8 cellular contexts compared by ENCODE assay signal in genomic region chr6:27518881-27519795, GRCh38. TPM values are rescaled to one million over a fixed set of nuclear protein-coding genes. Genes with fewer than 3 reads are reported as not detected.
A peak's percentile ranks its signal among the peaks of the same experiment; 100 is the strongest.
DNase-seq lines count a peak whose midpoint lies in the region; ATAC-seq and TF ChIP-seq lines count a peak whose summit lies in the region.

No MANE protein-coding gene starts in this region.

- peak overlapping the region; percentile 81 for H3K4me3 ChIP-seq in Caco-2 (ENCODE audit: low read depth, low read length)
- peak overlapping the region; percentile 54 to 71 (median 60) for H3K4me3 ChIP-seq in Peyer's patch

- H3K9me3 ChIP-seq in Caco-2 (no peaks in the 10 kb centered on the region), Peyer's patch (no peaks in the 10 kb centered on the region)

- intact Hi-C loops in Caco-2 (cut with micrococcal nuclease; ENCODE audit: unreplicated experiment): loop anchor here (1.0 to 2.0 kb wide), 7 partner anchors 49 to 331 kb away; no protein-coding TSS in a partner anchor

- H3K4me1 ChIP-seq in Caco-2: no peaks in the 10 kb centered on the region
- peaks cover 0 to 5% (median 0%) of the 10 kb centered on the region in 4 donors for H3K4me1 ChIP-seq in Peyer's patch

- peak; percentile 65 for ATAC-seq in GM21381 (IDR thresholded peaks at IDR 0.05; ENCODE audit: unreplicated experiment)

- TF ChIP-seq POLR2A in Peyer's patch (IDR thresholded peaks at IDR 0.05): no peak

- H3K27ac Mint-ChIP-seq in Caco-2 (ENCODE audit: unreplicated experiment) (peak overlapping the region; percentile 94), nephron progenitor cell (peak overlapping the region; percentile 86)

- no peaks in the 10 kb centered on the region for H3K36me3 ChIP-seq in Caco-2 (ENCODE audit: control insufficient read depth, insufficient read depth, low read length)
- H3K36me3 ChIP-seq in Peyer's patch: no peaks in the 10 kb centered on the region

- H3K9me3 Mint-ChIP-seq in Caco-2 (ENCODE audit: unreplicated experiment) (no peaks in the 10 kb centered on the region), nephron progenitor cell (no peaks in the 10 kb centered on the region)

- no TSS peak for BruUV-seq in Caco-2 (replicated peaks; lab: Mats Ljungman, UMichigan)

- H3K27me3 ChIP-seq in Caco-2 (replicated peaks; ENCODE audit: control insufficient read depth, insufficient read depth, low read length) (no peaks in the 10 kb centered on the region), Peyer's patch (no peaks in the 10 kb centered on the region)

- H3K36me3 Mint-ChIP-seq in Caco-2 (ENCODE audit: insufficient read depth, unreplicated experiment) (peaks cover 13% of the 10 kb centered on the region), nephron progenitor cell (ENCODE audit: low read depth) (no peaks in the 10 kb centered on the region)

- H3K27me3 Mint-ChIP-seq in Caco-2 (ENCODE audit: insufficient read depth, unreplicated experiment) (no peaks in the 10 kb centered on the region), nephron progenitor cell (ENCODE audit: low read depth, poor library complexity) (peaks cover 19% of the 10 kb centered on the region)

- peak; percentile 65 for TF ChIP-seq RAD21 in Ishikawa (IDR thresholded peaks at IDR 0.05; ENCODE audit: low read depth)

- peak overlapping the region; percentile 70 to 76 (median 74) for H3K27ac ChIP-seq in Peyer's patch
- peak overlapping the region; percentile 58 for H3K27ac ChIP-seq in substantia nigra (ENCODE audit: low read depth, low read length, poor library complexity, severe bottlenecking)

- no peak for TF ChIP-seq EP300 in Ishikawa (IDR thresholded peaks at IDR 0.05; ENCODE audit: borderline replicate concordance)

- CTCF ChIA-PET in Caco-2 (lab: Charles Lee): interaction anchor here (0.6 to 2.0 kb wide), 16 partner anchors 13 to 342 kb away, joined by 3 to 35 read pairs (median 4); no protein-coding TSS in a partner anchor

- H3K4me1 Mint-ChIP-seq in Caco-2 (ENCODE audit: low read depth, unreplicated experiment): no peaks in the 10 kb centered on the region
- peaks cover 7% of the 10 kb centered on the region for H3K4me1 Mint-ChIP-seq in nephron progenitor cell

- peak; percentile 62 to 71 for TF ChIP-seq CTCF in Caco-2 (IDR thresholded peaks at IDR 0.05; ENCODE audit: insufficient read depth in 1 of 2, low read depth in 1 of 2, low read length in 1 of 2, severe bottlenecking in 1 of 2, unreplicated experiment in 1 of 2)
- peak; percentile 20 to 73 (median 66) for TF ChIP-seq CTCF in Peyer's patch (IDR thresholded peaks at IDR 0.05)
- peak; percentile 72 for TF ChIP-seq CTCF in nephron progenitor cell (IDR thresholded peaks at IDR 0.05)

- DNase-seq in Caco-2: peak; percentile 58 to 77
- peak; percentile 48 to 76 (median 61) for DNase-seq in Peyer's patch
- DNase-seq in activated effector memory CD4-positive, alpha-beta T cell treated with Interleukin-2 at 50 U/mL for 16 hours: peak; percentile 29
- DNase-seq in fibroblast of the conjunctiva (ENCODE audit: low read depth): peak; percentile 89
- peak; percentile 59 for DNase-seq in nephron progenitor cell
- DNase-seq in substantia nigra (lab: John Stamatoyannopoulos, UW): peak in 37 of 49 donors; percentile 13 to 78 (median 47)

- peak overlapping the region; percentile 85 for H3K4me3 Mint-ChIP-seq in Caco-2 (ENCODE audit: unreplicated experiment)
- H3K4me3 Mint-ChIP-seq in nephron progenitor cell: peak overlapping the region; percentile 93

- POLR2A ChIA-PET in Caco-2 (lab: Charles Lee): no interaction called here

TF ChIP-seq in Ishikawa, 13 proteins besides CTCF, POLR2A, EP300 and RAD21:
- TF ChIP-seq TCF12 (IDR thresholded peaks at IDR 0.05; ENCODE audit: low read depth) (no peak; the same call in 1 of the 2 replicates), EGR1 (IDR thresholded peaks at IDR 0.05) (no peak), TEAD4 (IDR thresholded peaks at IDR 0.05) (peak; percentile 90), FOXM1 (IDR thresholded peaks at IDR 0.05; ENCODE audit: borderline replicate concordance, low read depth) (no peak), ZBTB7A (IDR thresholded peaks at IDR 0.05; ENCODE audit: low read depth) (no peak), USF1 (IDR thresholded peaks at IDR 0.05) (no peak)

RNA-seq across cellular contexts. Expression of gene ZNF184, which starts 46.2 kb away (rescaled TPM):
- total RNA-seq in Caco-2 (2022) (3.9 and 4.4 TPM in 2 replicates), Peyer's patch (1 to 10 TPM; 4.9 to 6.8 (median 5.8) TPM)

Comparison
In these comparisons a context has a peak if more than half of its experiments do, and no peak if none do; other contexts are left out.
1. Peak in every context shown above with its lines: DNase-seq, ATAC-seq, H3K4me3 ChIP-seq and H3K27ac ChIP-seq.
2. DNase-seq: peak in every context shown above with its lines; median percentile 89 in fibroblast of the conjunctiva; 68 in Caco-2; 61 in Peyer's patch; 59 in nephron progenitor cell; 47 in substantia nigra; 29 in activated effector memory CD4-positive, alpha-beta T cell treated with Interleukin-2 at 50 U/mL for 16 hours.